Comparison of ENCODE assay signal across 26 cellular contexts in genomic region chr12:65082411-65082810, GRCh38. TPM values are rescaled to one million over a fixed set of nuclear protein-coding genes. Genes with fewer than 3 reads are reported as not detected.
DNase-seq lines count a peak whose midpoint lies in the region; ATAC-seq and TF ChIP-seq lines count a peak whose summit lies in the region.
"Had no signal": no experiment of that assay in that cellular context is flagged by ENCODE, and none has a peak within 500 bp of the region (broad histone marks: within the 10 kb centered on the region; RNA-seq: fewer than 3 reads in every experiment).

No MANE protein-coding gene starts in this region.

- ATAC-seq in left cardiac atrium = no peak
- ATAC-seq in CD4-positive, alpha-beta T cell (ENCODE audit: poor library complexity) = no peak
- ATAC-seq: HCT116, T-cell had no signal

- intact Hi-C loops in left cardiac atrium (cut with DNase I) = no loop called here
- intact Hi-C loops in CD4-positive, alpha-beta T cell (cut with DNase I, micrococcal nuclease) = no loop called here

- no peaks in the 10 kb centered on the region for H3K4me1 Mint-ChIP-seq in CD8-positive, alpha-beta memory T cell
- no peaks in the 10 kb centered on the region for H3K4me1 Mint-ChIP-seq in CD4-positive, alpha-beta T cell (ENCODE audit: low read depth)
- H3K4me1 Mint-ChIP-seq: T-cell had no signal

- H3K36me3 ChIP-seq in CD8-positive, alpha-beta memory T cell (ENCODE audit: insufficient read depth, low read length) = no peaks in the 10 kb centered on the region
- H3K36me3 ChIP-seq: BE2C, SJSA1 had no signal

- no peaks in the 10 kb centered on the region for H3K4me1 ChIP-seq in CD8-positive, alpha-beta memory T cell (ENCODE audit: insufficient read depth, low read length)
- H3K4me1 ChIP-seq: BE2C, SJSA1 had no signal

- DNase-seq in NCI-H1417 (lab: John Stamatoyannopoulos, UW) (peak in 2 of 3 experiments; percentile 21 to 72), NCI-H1417 treated with DMSO at 0.1 percent for 48 hours (lab: John Stamatoyannopoulos, UW) (no peak), NCI-H2081 (lab: John Stamatoyannopoulos, UW) (peak; percentile 17 to 79), NCI-H774 (lab: John Stamatoyannopoulos, UW) (peak; percentile 62), left cardiac atrium (no peak)
- DNase-seq in CD8-positive, alpha-beta memory T cell = no peak
- DNase-seq in CD4-positive, alpha-beta T cell = no peak
- DNase-seq: 8988T, ACHN, BE2C, COR-L47, DMS79, GF-D8, MM.1S, NCI-H1436 treated with DMSO at 0.1 percent for 48 hours, NCI-H187 treated with DMSO at 0.1 percent for 48 hours, NCI-H2171 treated with DMSO at 0.1 percent for 48 hours, NCI-H345, NCI-H524, Right ventricle myocardium superior, RPMI8226, T-cell had no signal

- H3K9me3 Mint-ChIP-seq in CD8-positive, alpha-beta memory T cell = no peaks in the 10 kb centered on the region
- H3K9me3 Mint-ChIP-seq in CD4-positive, alpha-beta T cell = no peaks in the 10 kb centered on the region
- H3K9me3 Mint-ChIP-seq: IgD-negative memory B cell, T-cell had no signal

- no peaks in the 10 kb centered on the region for H3K9me3 ChIP-seq in CD8-positive, alpha-beta memory T cell (ENCODE audit: low read length)
- H3K9me3 ChIP-seq in CD4-positive, alpha-beta T cell (ENCODE audit: control insufficient read depth, low read length) = no peaks in the 10 kb centered on the region
- H3K9me3 ChIP-seq: BE2C, SJSA1 had no signal

- no peak overlapping the region for H3K27ac Mint-ChIP-seq in CD8-positive, alpha-beta memory T cell
- H3K27ac Mint-ChIP-seq in CD4-positive, alpha-beta T cell = no peak overlapping the region
- H3K27ac Mint-ChIP-seq: IgD-negative memory B cell, T-cell had no signal

- POLR2A ChIA-PET in CD8-positive, alpha-beta memory T cell (lab: Charles Lee) = no interaction called here
- POLR2A ChIA-PET in CD4-positive, alpha-beta T cell (lab: Charles Lee) = no interaction called here

- CTCF ChIA-PET in CD8-positive, alpha-beta memory T cell (lab: Charles Lee) = no interaction called here
- CTCF ChIA-PET in CD4-positive, alpha-beta T cell (lab: Charles Lee) = no interaction called here

- H3K36me3 Mint-ChIP-seq in CD8-positive, alpha-beta memory T cell = no peaks in the 10 kb centered on the region
- H3K36me3 Mint-ChIP-seq in CD4-positive, alpha-beta T cell (ENCODE audit: low read depth) = no peaks in the 10 kb centered on the region
- H3K36me3 Mint-ChIP-seq: IgD-negative memory B cell, T-cell had no signal

- H3K27ac ChIP-seq in CD8-positive, alpha-beta memory T cell (ENCODE audit: low read depth, low read length) = no peak overlapping the region
- H3K27ac ChIP-seq in CD4-positive, alpha-beta T cell (ENCODE audit: low read depth, low read length) = no peak overlapping the region
- H3K27ac ChIP-seq: KMS-11, SJSA1 had no signal

- TF ChIP-seq CTCF in CD4-positive, alpha-beta T cell (IDR thresholded peaks at IDR 0.05) = no peak

- no peaks in the 10 kb centered on the region for H3K27me3 ChIP-seq in CD8-positive, alpha-beta memory T cell (ENCODE audit: insufficient read depth, low read length, poor library complexity, severe bottlenecking)
- peaks cover 22% of the 10 kb centered on the region for H3K27me3 ChIP-seq in CD4-positive, alpha-beta T cell (ENCODE audit: control insufficient read depth, insufficient read depth, low read length)
- H3K27me3 ChIP-seq: BE2C had no signal

- H3K4me3 ChIP-seq in CD8-positive, alpha-beta memory T cell (ENCODE audit: low read length) = no peak overlapping the region
- H3K4me3 ChIP-seq: SJSA1 had no signal

- peaks cover 9 to 44% of the 10 kb centered on the region in 2 donors for H3K27me3 Mint-ChIP-seq in CD8-positive, alpha-beta memory T cell
- H3K27me3 Mint-ChIP-seq in CD4-positive, alpha-beta T cell = peaks cover 50% of the 10 kb centered on the region

- H3K4me3 Mint-ChIP-seq in CD8-positive, alpha-beta memory T cell = no peak overlapping the region
- H3K4me3 Mint-ChIP-seq in CD4-positive, alpha-beta T cell = no peak overlapping the region
- H3K4me3 Mint-ChIP-seq: IgD-negative memory B cell, T-cell had no signal

RNA-seq across cellular contexts. Expression of gene WIF1, which starts 38.7 kb away (rescaled TPM):
- total RNA-seq in CD8-positive, alpha-beta memory T cell = not detected
- polyA plus RNA-seq in CD8-positive, alpha-beta memory T cell = not detected
- total RNA-seq in left cardiac atrium = under 1 TPM in 1 of 2 donors, not detected in 1; 0.91 TPM
- total RNA-seq in CD4-positive, alpha-beta T cell = not detected
- total RNA-seq: Right ventricle myocardium superior, SJSA1, T-cell had no signal
- polyA plus RNA-seq: IgD-negative memory B cell had no signal

Comparison
In these comparisons a context has a peak if more than half of its experiments do, and no peak if none do; other contexts are left out.
1. DNase-seq: peak in NCI-H1417 (2 of 3), NCI-H2081 (2 of 2) and NCI-H774 (single experiment); none in NCI-H1417 treated with DMSO at 0.1 percent for 48 hours (single experiment), CD8-positive, alpha-beta memory T cell (0 of 5), left cardiac atrium (single experiment) and CD4-positive, alpha-beta T cell (0 of 10).